ENCODE assay signal across 11 cellular contexts in the genomic region with DNA sequence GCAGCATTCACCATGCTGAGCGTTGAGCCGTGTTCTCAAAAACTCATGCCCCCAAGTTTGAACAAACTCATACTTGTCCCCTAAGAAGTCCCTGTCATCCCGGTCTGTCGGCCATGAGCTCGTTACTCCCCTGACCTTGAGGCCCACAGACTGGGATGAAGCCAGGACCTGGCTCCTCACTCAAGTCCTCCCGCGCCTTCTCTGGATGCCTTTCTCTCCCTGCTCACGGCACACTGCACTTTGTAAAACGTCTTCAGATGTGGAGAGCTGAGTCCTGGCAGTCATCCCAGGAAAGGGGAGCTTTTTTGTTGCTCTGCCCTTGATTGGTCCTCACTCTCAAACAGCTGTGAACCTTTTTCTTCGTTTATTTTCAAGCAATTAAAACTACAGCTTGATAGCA.
DNase-seq lines count a peak whose midpoint lies in the region; ATAC-seq and TF ChIP-seq lines count a peak whose summit lies in the region.
"Had no signal": no experiment of that assay in that cellular context is flagged by ENCODE, and none has a peak within 500 bp of the region (broad histone marks: within the 10 kb centered on the region; RNA-seq: fewer than 3 reads in every experiment).

No MANE protein-coding gene starts in this region.

- no peak overlapping the region for H3K4me2 ChIP-seq in trophoblast cell (ENCODE audit: low read length)

- no peak overlapping the region for H3K9ac ChIP-seq in trophoblast cell (ENCODE audit: low read length)

- peak overlapping the region; percentile 74 for H2BK5ac ChIP-seq in trophoblast cell (ENCODE audit: low read depth, low read length, poor library complexity)

- H3K36me3 ChIP-seq in gastroesophageal sphincter (no peaks in the 10 kb centered on the region), trophoblast cell (ENCODE audit: control insufficient read depth in 1 of 2, insufficient read depth in 2 of 2, low read length in 2 of 2) (no peaks in the 10 kb centered on the region)

- H3K18ac ChIP-seq in trophoblast cell (ENCODE audit: low read length), result peak overlapping the region; percentile 29

- H3K23ac ChIP-seq in trophoblast cell (ENCODE audit: low read length), result no peak overlapping the region

- no peak for TF ChIP-seq EP300 in gastroesophageal sphincter (IDR thresholded peaks at IDR 0.05)

- peak overlapping the region; percentile 58 for H2BK120ac ChIP-seq in trophoblast cell (ENCODE audit: insufficient read depth, low read length, poor library complexity)

- H4K91ac ChIP-seq in trophoblast cell (ENCODE audit: low read depth, low read length), result peak overlapping the region; percentile 75

- H3K4me1 ChIP-seq in gastroesophageal sphincter (peaks cover 7 to 84% (median 16%) of the 10 kb centered on the region in 3 donors), trophoblast cell (ENCODE audit: control insufficient read depth in 1 of 2, insufficient read depth in 2 of 2, low read length in 2 of 2) (peaks cover 3 to 4% of the 10 kb centered on the region in 2 experiments)

- H4K12ac ChIP-seq in trophoblast cell (ENCODE audit: low read depth, low read length), result peak overlapping the region; percentile 38

- H3K79me1 ChIP-seq in trophoblast cell (ENCODE audit: low read length), result peaks cover 14% of the 10 kb centered on the region

- no peak overlapping the region for H3K4ac ChIP-seq in trophoblast cell (ENCODE audit: low read depth, low read length)

- TF ChIP-seq CTCF in gastroesophageal sphincter (IDR thresholded peaks at IDR 0.05), result no peak

- peak overlapping the region; percentile 35 for H2AK5ac ChIP-seq in trophoblast cell (ENCODE audit: low read length)

- TF ChIP-seq POLR2A in gastroesophageal sphincter (IDR thresholded peaks at IDR 0.05), result no peak

- peak overlapping the region; percentile 77 for H2BK12ac ChIP-seq in trophoblast cell (ENCODE audit: low read length)

- peak; percentile 64 for DNase-seq in Ammon's horn (ENCODE audit: low spot score)
- DNase-seq in NCI-H2171 treated with DMSO at 0.1 percent for 48 hours (lab: John Stamatoyannopoulos, UW), result peak; percentile 76
- no peak for DNase-seq in trophoblast cell
- DNase-seq in effector CD4-positive, alpha-beta T cell, result no peak
- no peak for DNase-seq in NCI-H345 (lab: John Stamatoyannopoulos, UW)
- DNase-seq: activated CD8-positive, alpha-beta memory T cell treated with anti-CD3 and anti-CD28 coated beads for 24 hours; GOT3; stimulated activated naive CD8-positive, alpha-beta T cell treated with anti-CD3 and anti-CD28 coated beads, Interleukin-15, Interleukin-2, amounts not matched to agents 100 U/mL and 50 U/mL, for 24 hours had no signal

- WGBS in gastroesophageal sphincter (ENCODE audit: low coverage in 1 of 2), 2 donors, result 8 to 15% methylated on average over 4 to 6 of the region's 10 CpGs
- no CpG with 5 or more reads among the region's 10 CpGs for WGBS in trophoblast cell (ENCODE audit: extremely low coverage, insufficient coverage, insufficient read length)

- H3K27ac ChIP-seq in gastroesophageal sphincter, result peak overlapping the region; percentile 39 to 78 (median 69)
- H3K27ac ChIP-seq in trophoblast cell (ENCODE audit: low read depth, low read length), result no peak overlapping the region

- H3K4me3 ChIP-seq in gastroesophageal sphincter (no peak overlapping the region), trophoblast cell (ENCODE audit: low read depth, low read length) (no peak overlapping the region)

- no peak overlapping the region for H2AFZ ChIP-seq in trophoblast cell (ENCODE audit: insufficient read depth, low read length, poor library complexity)

- H4K8ac ChIP-seq in trophoblast cell (ENCODE audit: low read depth, low read length), result peak overlapping the region; percentile 75

- peak overlapping the region; percentile 68 for H3K14ac ChIP-seq in trophoblast cell (ENCODE audit: low read length)

- H3K9me3 ChIP-seq in gastroesophageal sphincter (no peaks in the 10 kb centered on the region), trophoblast cell (ENCODE audit: insufficient read depth, low read depth, low read length) (no peaks in the 10 kb centered on the region)

- peaks cover 3% of the 10 kb centered on the region for H3K79me2 ChIP-seq in trophoblast cell (ENCODE audit: control insufficient read depth, insufficient read depth, low read length, poor library complexity)

- no peaks in the 10 kb centered on the region for H3K27me3 ChIP-seq in gastroesophageal sphincter
- no peaks in the 10 kb centered on the region for H3K27me3 ChIP-seq in trophoblast cell (ENCODE audit: insufficient read depth, low read length)

- ATAC-seq in gastroesophageal sphincter, result peak; percentile 55
- no peak for ATAC-seq in HG03432 (IDR thresholded peaks at IDR 0.05; ENCODE audit: unreplicated experiment)
- no peak for ATAC-seq in HG02840 (IDR thresholded peaks at IDR 0.05; ENCODE audit: low FRiP score, unreplicated experiment)
- ATAC-seq: stimulated activated naive CD8-positive, alpha-beta T cell treated with anti-CD3 and anti-CD28 coated beads, Interleukin-15, Interleukin-2, amounts not matched to agents 100 U/mL and 50 U/mL, for 24 hours had no signal

Comparison
In these comparisons a context has a peak if more than half of its experiments do, and no peak if none do; other contexts are left out.
1. DNase-seq: peak in Ammon's horn (single experiment) and NCI-H2171 treated with DMSO at 0.1 percent for 48 hours (single experiment); none in trophoblast cell (0 of 2), effector CD4-positive, alpha-beta T cell (single experiment) and NCI-H345 (single experiment).